8 cellular contexts compared by ENCODE assay signal in genomic region chr1:5990913-5991783, GRCh38. TPM values are rescaled to one million over a fixed set of nuclear protein-coding genes. Genes with fewer than 3 reads are reported as not detected.
DNase-seq lines count a peak whose midpoint lies in the region; ATAC-seq and TF ChIP-seq lines count a peak whose summit lies in the region.

No MANE protein-coding gene starts in this region.

- no peaks in the 10 kb centered on the region for H3K9me3 Mint-ChIP-seq in CD4-positive, CD25-positive, alpha-beta regulatory T cell
- H3K9me3 Mint-ChIP-seq in natural killer cell treated with Interleukin-12 subunit alpha and Interleukin-12 subunit beta and Interleukin-15 and Interleukin-18, amount 100 ng/mL, for 72 hours: no peaks in the 10 kb centered on the region

- no peaks in the 10 kb centered on the region for H3K79me2 ChIP-seq in fibroblast of lung (ENCODE audit: control insufficient read depth, insufficient read depth, low read length)

- H3K9ac ChIP-seq in fibroblast of lung (ENCODE audit: insufficient read depth, low read length): peak overlapping the region; percentile 90

- H2AFZ ChIP-seq in fibroblast of lung (ENCODE audit: low read length): peak overlapping the region; percentile 89

- peak overlapping the region; percentile 95 for H3K27ac ChIP-seq in CD4-positive, CD25-positive, alpha-beta regulatory T cell (ENCODE audit: insufficient read depth, low read length, poor library complexity, severe bottlenecking)
- H3K27ac ChIP-seq in fibroblast of lung (ENCODE audit: insufficient read depth, low read length): peak overlapping the region; percentile 34

- no peaks in the 10 kb centered on the region for H3K9me3 ChIP-seq in CD4-positive, CD25-positive, alpha-beta regulatory T cell (ENCODE audit: control insufficient read depth in 2 of 2, low read length in 2 of 2)
- H3K9me3 ChIP-seq in fibroblast of lung (ENCODE audit: control insufficient read depth, insufficient read depth, low read depth, low read length): no peaks in the 10 kb centered on the region

- no peak for ATAC-seq in CD4-positive, CD25-positive, alpha-beta regulatory T cell (ENCODE audit: low read depth in 2 of 2)
- no peak for ATAC-seq in natural killer cell treated with Interleukin-12 subunit alpha and Interleukin-12 subunit beta and Interleukin-15 and Interleukin-18, amount 100 ng/mL, for 72 hours
- ATAC-seq in HG02970 (IDR thresholded peaks at IDR 0.05; ENCODE audit: low FRiP score, unreplicated experiment) (no peak), GM18505 (IDR thresholded peaks at IDR 0.05; ENCODE audit: unreplicated experiment) (no peak)

- peaks cover 0 to 44% (median 19%) of the 10 kb centered on the region in 4 donors for H3K4me1 Mint-ChIP-seq in CD4-positive, CD25-positive, alpha-beta regulatory T cell
- peaks cover 22 to 30% of the 10 kb centered on the region in 2 donors for H3K4me1 Mint-ChIP-seq in natural killer cell treated with Interleukin-12 subunit alpha and Interleukin-12 subunit beta and Interleukin-15 and Interleukin-18, amount 100 ng/mL, for 72 hours (ENCODE audit: low read depth in 2 of 2)

- no peak for TF ChIP-seq CTCF in fibroblast of lung (conservative IDR thresholded peaks at IDR 0.05 in 1 of 2, IDR thresholded peaks at IDR 0.05 in 1 of 2; ENCODE audit: low read depth in 1 of 2, low read length in 2 of 2)

- peaks cover 39% of the 10 kb centered on the region for H3K4me1 ChIP-seq in CD4-positive, CD25-positive, alpha-beta regulatory T cell (ENCODE audit: control insufficient read depth, insufficient read depth, low read length, poor library complexity, severe bottlenecking)
- peaks cover 4% of the 10 kb centered on the region for H3K4me1 ChIP-seq in fibroblast of lung (ENCODE audit: control insufficient read depth, extremely low read depth, insufficient read depth, low read length)

- peaks cover 5% of the 10 kb centered on the region for H3K27me3 Mint-ChIP-seq in CD4-positive, CD25-positive, alpha-beta regulatory T cell
- H3K27me3 Mint-ChIP-seq in natural killer cell treated with Interleukin-12 subunit alpha and Interleukin-12 subunit beta and Interleukin-15 and Interleukin-18, amount 100 ng/mL, for 72 hours: no peaks in the 10 kb centered on the region

- peak; percentile 32 to 50 (median 34) for DNase-seq in CD4-positive, CD25-positive, alpha-beta regulatory T cell
- DNase-seq in HuH-7 (ENCODE audit: low spot score) (peak; percentile 71), fibroblast of lung (ENCODE audit: low read depth in 2 of 2) (peak; percentile 9 to 26), hippocampal formation (lab: John Stamatoyannopoulos, UW) (no peak)
- peak; percentile 68 for DNase-seq in activated CD8-positive, alpha-beta memory T cell treated with anti-CD3 and anti-CD28 coated beads, Interleukin-2, amount 50 U/mL, for 48 hours
- DNase-seq in natural killer cell treated with Interleukin-12 subunit alpha and Interleukin-12 subunit beta and Interleukin-15 and Interleukin-18, amount 100 ng/mL, for 72 hours (ENCODE audit: low spot score): no peak

- H3K4me3 Mint-ChIP-seq in CD4-positive, CD25-positive, alpha-beta regulatory T cell: peak overlapping the region; percentile 90 to 94 (median 92)
- peak overlapping the region; percentile 91 for H3K4me3 Mint-ChIP-seq in natural killer cell treated with Interleukin-12 subunit alpha and Interleukin-12 subunit beta and Interleukin-15 and Interleukin-18, amount 100 ng/mL, for 72 hours

- H3K4me2 ChIP-seq in fibroblast of lung (ENCODE audit: extremely low read depth, insufficient read depth, low read length): peak overlapping the region; percentile 71

- TF ChIP-seq POLR2A in GM18505 (IDR thresholded peaks at IDR 0.05; ENCODE audit: borderline replicate concordance, extremely low read depth, insufficient read depth, insufficient read length): no peak

- no peaks in the 10 kb centered on the region for H3K27me3 ChIP-seq in CD4-positive, CD25-positive, alpha-beta regulatory T cell (ENCODE audit: control insufficient read depth, insufficient read depth, low read length)
- no peaks in the 10 kb centered on the region for H3K27me3 ChIP-seq in fibroblast of lung (ENCODE audit: control insufficient read depth, insufficient read depth, low read length)

- H3K36me3 ChIP-seq in CD4-positive, CD25-positive, alpha-beta regulatory T cell (ENCODE audit: control insufficient read depth, insufficient read depth, low read length): peaks cover 7% of the 10 kb centered on the region
- no peaks in the 10 kb centered on the region for H3K36me3 ChIP-seq in fibroblast of lung (ENCODE audit: control insufficient read depth, insufficient read depth, low read length)

- no peaks in the 10 kb centered on the region for H4K20me1 ChIP-seq in fibroblast of lung (ENCODE audit: control insufficient read depth, extremely low read depth, insufficient read depth, low read length)

- no peaks in the 10 kb centered on the region for H3K36me3 Mint-ChIP-seq in CD4-positive, CD25-positive, alpha-beta regulatory T cell
- no peaks in the 10 kb centered on the region for H3K36me3 Mint-ChIP-seq in natural killer cell treated with Interleukin-12 subunit alpha and Interleukin-12 subunit beta and Interleukin-15 and Interleukin-18, amount 100 ng/mL, for 72 hours

- peak overlapping the region; percentile 80 to 94 (median 84) for H3K27ac Mint-ChIP-seq in CD4-positive, CD25-positive, alpha-beta regulatory T cell
- H3K27ac Mint-ChIP-seq in natural killer cell treated with Interleukin-12 subunit alpha and Interleukin-12 subunit beta and Interleukin-15 and Interleukin-18, amount 100 ng/mL, for 72 hours: peak overlapping the region; percentile 71 to 76

- H3K4me3 ChIP-seq in CD4-positive, CD25-positive, alpha-beta regulatory T cell (ENCODE audit: low read depth, low read length): peak overlapping the region; percentile 71
- peak overlapping the region; percentile 68 to 78 (median 73) for H3K4me3 ChIP-seq in fibroblast of lung (replicated peaks in 1 of 4; ENCODE audit: control extremely low read depth in 1 of 4, insufficient read depth in 1 of 4, low read depth in 3 of 4, low read length in 4 of 4)

RNA-seq across cellular contexts. Expression of gene NPHP4, which starts 1.1 kb away (rescaled TPM):
- 13.2 TPM for total RNA-seq in CD4-positive, CD25-positive, alpha-beta regulatory T cell
- 1 to 10 TPM in 1 of 4 donors, under 1 TPM in 3; 0.29 to 1.2 (median 0.74) TPM for polyA plus RNA-seq in CD4-positive, CD25-positive, alpha-beta regulatory T cell
- total RNA-seq in fibroblast of lung: 3.6 and 4.0 TPM in 2 replicates
- polyA plus RNA-seq in fibroblast of lung: 1.5 and 2.1 TPM in 2 replicates
- polyA plus RNA-seq in fibroblast of lung (2012): 2.2 and 2.7 TPM in 2 replicates
- polyA minus RNA-seq in fibroblast of lung (ENCODE audit: low replicate concordance): 2.5 and 3.7 TPM in 2 replicates
- total RNA-seq in natural killer cell treated with Interleukin-12 subunit alpha and Interleukin-12 subunit beta and Interleukin-15 and Interleukin-18, amount 100 ng/mL, for 72 hours: 10 to 100 TPM; 27.6 to 58.5 TPM

RNA-seq across cellular contexts. Expression of gene KCNAB2, which starts 54.5 kb away (rescaled TPM):
- total RNA-seq in CD4-positive, CD25-positive, alpha-beta regulatory T cell: 244 TPM
- 10 to 100 TPM; 21.2 to 28.6 (median 26.5) TPM for polyA plus RNA-seq in CD4-positive, CD25-positive, alpha-beta regulatory T cell
- total RNA-seq in fibroblast of lung: 2.3 and 2.5 TPM in 2 replicates
- 2.1 and 2.2 TPM in 2 replicates for polyA plus RNA-seq in fibroblast of lung
- polyA plus RNA-seq in fibroblast of lung (2012): 2.9 TPM in 2 replicates
- polyA minus RNA-seq in fibroblast of lung (ENCODE audit: low replicate concordance): 3.0 and 5.0 TPM in 2 replicates
- 100 to 1,000 TPM; 157 to 360 TPM for total RNA-seq in natural killer cell treated with Interleukin-12 subunit alpha and Interleukin-12 subunit beta and Interleukin-15 and Interleukin-18, amount 100 ng/mL, for 72 hours

Comparison
In these comparisons a context has a peak if more than half of its experiments do, and no peak if none do; other contexts are left out.
1. DNase-seq: peak in CD4-positive, CD25-positive, alpha-beta regulatory T cell (3 of 3), HuH-7 (single experiment), activated CD8-positive, alpha-beta memory T cell treated with anti-CD3 and anti-CD28 coated beads, Interleukin-2, amount 50 U/mL, for 48 hours (single experiment) and fibroblast of lung (2 of 2); none in natural killer cell treated with Interleukin-12 subunit alpha and Interleukin-12 subunit beta and Interleukin-15 and Interleukin-18, amount 100 ng/mL, for 72 hours (single experiment) and hippocampal formation (0 of 2).
2. RNA of gene KCNAB2, which starts 54.5 kb away (total RNA-seq): 157 to 360 TPM in natural killer cell treated with Interleukin-12 subunit alpha and Interleukin-12 subunit beta and Interleukin-15 and Interleukin-18, amount 100 ng/mL, for 72 hours and 244 TPM in CD4-positive, CD25-positive, alpha-beta regulatory T cell (single experiment); 2.3 to 2.5 TPM in fibroblast of lung; every median in the first group is over 10 times any median in the second.